1 cellular context compared by ENCODE assay signal in genomic region chr21:44338971-44339910, GRCh38.
TF ChIP-seq lines count a peak whose summit lies in the region.

Gene CFAP410, minus strand, starts transcription at chr21:44339390. Its CDS starts 196 bp downstream, at chr21:44339194.

TF ChIP-seq in HepG2, 621 proteins besides CTCF, POLR2A, EP300 and RAD21 (continued from another document and continues in another):
- TF ChIP-seq, protein P1, sequence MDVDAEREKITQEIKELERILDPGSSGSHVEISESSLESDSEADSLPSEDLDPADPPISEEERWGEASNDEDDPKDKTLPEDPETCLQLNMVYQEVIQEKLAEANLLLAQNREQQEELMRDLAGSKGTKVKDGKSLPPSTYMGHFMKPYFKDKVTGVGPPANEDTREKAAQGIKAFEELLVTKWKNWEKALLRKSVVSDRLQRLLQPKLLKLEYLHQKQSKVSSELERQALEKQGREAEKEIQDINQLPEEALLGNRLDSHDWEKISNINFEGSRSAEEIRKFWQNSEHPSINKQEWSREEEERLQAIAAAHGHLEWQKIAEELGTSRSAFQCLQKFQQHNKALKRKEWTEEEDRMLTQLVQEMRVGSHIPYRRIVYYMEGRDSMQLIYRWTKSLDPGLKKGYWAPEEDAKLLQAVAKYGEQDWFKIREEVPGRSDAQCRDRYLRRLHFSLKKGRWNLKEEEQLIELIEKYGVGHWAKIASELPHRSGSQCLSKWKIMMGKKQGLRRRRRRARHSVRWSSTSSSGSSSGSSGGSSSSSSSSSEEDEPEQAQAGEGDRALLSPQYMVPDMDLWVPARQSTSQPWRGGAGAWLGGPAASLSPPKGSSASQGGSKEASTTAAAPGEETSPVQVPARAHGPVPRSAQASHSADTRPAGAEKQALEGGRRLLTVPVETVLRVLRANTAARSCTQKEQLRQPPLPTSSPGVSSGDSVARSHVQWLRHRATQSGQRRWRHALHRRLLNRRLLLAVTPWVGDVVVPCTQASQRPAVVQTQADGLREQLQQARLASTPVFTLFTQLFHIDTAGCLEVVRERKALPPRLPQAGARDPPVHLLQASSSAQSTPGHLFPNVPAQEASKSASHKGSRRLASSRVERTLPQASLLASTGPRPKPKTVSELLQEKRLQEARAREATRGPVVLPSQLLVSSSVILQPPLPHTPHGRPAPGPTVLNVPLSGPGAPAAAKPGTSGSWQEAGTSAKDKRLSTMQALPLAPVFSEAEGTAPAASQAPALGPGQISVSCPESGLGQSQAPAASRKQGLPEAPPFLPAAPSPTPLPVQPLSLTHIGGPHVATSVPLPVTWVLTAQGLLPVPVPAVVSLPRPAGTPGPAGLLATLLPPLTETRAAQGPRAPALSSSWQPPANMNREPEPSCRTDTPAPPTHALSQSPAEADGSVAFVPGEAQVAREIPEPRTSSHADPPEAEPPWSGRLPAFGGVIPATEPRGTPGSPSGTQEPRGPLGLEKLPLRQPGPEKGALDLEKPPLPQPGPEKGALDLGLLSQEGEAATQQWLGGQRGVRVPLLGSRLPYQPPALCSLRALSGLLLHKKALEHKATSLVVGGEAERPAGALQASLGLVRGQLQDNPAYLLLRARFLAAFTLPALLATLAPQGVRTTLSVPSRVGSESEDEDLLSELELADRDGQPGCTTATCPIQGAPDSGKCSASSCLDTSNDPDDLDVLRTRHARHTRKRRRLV (CRISPR knock-in tag; IDR thresholded peaks at IDR 0.05): 0 out of 2 replicates have a peak, but pooled peaks have one; percentile 58
- TF ChIP-seq EHMT2 (IDR thresholded peaks at IDR 0.05; ENCODE audit: borderline replicate concordance, low read depth, low read length) (no peak), KLF16 (CRISPR knock-in tag; IDR thresholded peaks at IDR 0.05) (peak in 1 of 2 experiments; percentile 84; a peak in 2 of 4 replicates), TBL1XR1 (IDR thresholded peaks at IDR 0.05; ENCODE audit: borderline replicate concordance, low read length, partially characterized antibody) (no peak), ELF3 (CRISPR knock-in tag; IDR thresholded peaks at IDR 0.05) (peak; percentile 64), ZNF619 (CRISPR knock-in tag; IDR thresholded peaks at IDR 0.05) (no peak), CERS6 (CRISPR knock-in tag; IDR thresholded peaks at IDR 0.05) (no peak), SRSF4 (IDR thresholded peaks at IDR 0.05; ENCODE audit: low read depth, low read length, poor library complexity, severe bottlenecking) (peak; percentile 35), TEAD3 (CRISPR knock-in tag; optimal IDR thresholded peaks at IDR 0.05; ENCODE audit: borderline replicate concordance) (peak; percentile 52), ZNF597 (CRISPR knock-in tag; IDR thresholded peaks at IDR 0.05) (no peak), ZHX1 (CRISPR knock-in tag; IDR thresholded peaks at IDR 0.05; ENCODE audit: low read depth) (peak; percentile 43; the same call in 1 of the 2 replicates), ZNF264 (CRISPR knock-in tag; IDR thresholded peaks at IDR 0.05) (0 out of 2 replicates have a peak, but pooled peaks have one; percentile 49), ZUFSP (CRISPR knock-in tag; IDR thresholded peaks at IDR 0.05; ENCODE audit: borderline replicate concordance) (no peak; the same call in 1 of the 2 replicates), ZNF644 (CRISPR knock-in tag; IDR thresholded peaks at IDR 0.05; ENCODE audit: low read depth) (no peak), ZNF788 (CRISPR knock-in tag; IDR thresholded peaks at IDR 0.05; ENCODE audit: borderline replicate concordance) (peak; percentile 89), ZNF441 (CRISPR knock-in tag; IDR thresholded peaks at IDR 0.05; ENCODE audit: borderline replicate concordance) (peak; percentile 62), ZBTB1 (CRISPR knock-in tag; IDR thresholded peaks at IDR 0.05; ENCODE audit: borderline replicate concordance) (no peak), ATF4 (CRISPR knock-in tag; IDR thresholded peaks at IDR 0.05) (0 out of 4 replicates have a peak, but pooled peaks of 1 of the 2 experiments have one; percentile 31), ZBTB3 (CRISPR knock-in tag; IDR thresholded peaks at IDR 0.05; ENCODE audit: borderline replicate concordance, low read depth) (no peak), ZNF10 (CRISPR knock-in tag; IDR thresholded peaks at IDR 0.05; ENCODE audit: borderline replicate concordance, low read depth) (no peak), SMAD9 (CRISPR knock-in tag; IDR thresholded peaks at IDR 0.05) (no peak), CC2D1A (CRISPR knock-in tag; IDR thresholded peaks at IDR 0.05) (no peak), THAP8 (CRISPR knock-in tag; IDR thresholded peaks at IDR 0.05; ENCODE audit: borderline replicate concordance) (no peak), HNRNPK (IDR thresholded peaks at IDR 0.05; ENCODE audit: low read depth, low read length, poor library complexity, severe bottlenecking) (peak; percentile 61), ARID2 (CRISPR knock-in tag; IDR thresholded peaks at IDR 0.05; ENCODE audit: borderline replicate concordance) (no peak), SAFB2 (CRISPR knock-in tag; IDR thresholded peaks at IDR 0.05; ENCODE audit: borderline replicate concordance, low read depth) (peak; percentile 74; the same call in 1 of the 2 replicates), ZNF75D (CRISPR knock-in tag; IDR thresholded peaks at IDR 0.05; ENCODE audit: borderline replicate concordance) (no peak)
- TF ChIP-seq, protein P2, sequence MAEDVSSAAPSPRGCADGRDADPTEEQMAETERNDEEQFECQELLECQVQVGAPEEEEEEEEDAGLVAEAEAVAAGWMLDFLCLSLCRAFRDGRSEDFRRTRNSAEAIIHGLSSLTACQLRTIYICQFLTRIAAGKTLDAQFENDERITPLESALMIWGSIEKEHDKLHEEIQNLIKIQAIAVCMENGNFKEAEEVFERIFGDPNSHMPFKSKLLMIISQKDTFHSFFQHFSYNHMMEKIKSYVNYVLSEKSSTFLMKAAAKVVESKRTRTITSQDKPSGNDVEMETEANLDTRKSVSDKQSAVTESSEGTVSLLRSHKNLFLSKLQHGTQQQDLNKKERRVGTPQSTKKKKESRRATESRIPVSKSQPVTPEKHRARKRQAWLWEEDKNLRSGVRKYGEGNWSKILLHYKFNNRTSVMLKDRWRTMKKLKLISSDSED (CRISPR knock-in tag; IDR thresholded peaks at IDR 0.05): no peak
- TF ChIP-seq, protein P3, sequence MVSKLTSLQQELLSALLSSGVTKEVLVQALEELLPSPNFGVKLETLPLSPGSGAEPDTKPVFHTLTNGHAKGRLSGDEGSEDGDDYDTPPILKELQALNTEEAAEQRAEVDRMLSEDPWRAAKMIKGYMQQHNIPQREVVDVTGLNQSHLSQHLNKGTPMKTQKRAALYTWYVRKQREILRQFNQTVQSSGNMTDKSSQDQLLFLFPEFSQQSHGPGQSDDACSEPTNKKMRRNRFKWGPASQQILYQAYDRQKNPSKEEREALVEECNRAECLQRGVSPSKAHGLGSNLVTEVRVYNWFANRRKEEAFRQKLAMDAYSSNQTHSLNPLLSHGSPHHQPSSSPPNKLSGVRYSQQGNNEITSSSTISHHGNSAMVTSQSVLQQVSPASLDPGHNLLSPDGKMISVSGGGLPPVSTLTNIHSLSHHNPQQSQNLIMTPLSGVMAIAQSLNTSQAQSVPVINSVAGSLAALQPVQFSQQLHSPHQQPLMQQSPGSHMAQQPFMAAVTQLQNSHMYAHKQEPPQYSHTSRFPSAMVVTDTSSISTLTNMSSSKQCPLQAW (CRISPR knock-in tag; IDR thresholded peaks at IDR 0.05): peak; percentile 78
- TF ChIP-seq, protein P4, sequence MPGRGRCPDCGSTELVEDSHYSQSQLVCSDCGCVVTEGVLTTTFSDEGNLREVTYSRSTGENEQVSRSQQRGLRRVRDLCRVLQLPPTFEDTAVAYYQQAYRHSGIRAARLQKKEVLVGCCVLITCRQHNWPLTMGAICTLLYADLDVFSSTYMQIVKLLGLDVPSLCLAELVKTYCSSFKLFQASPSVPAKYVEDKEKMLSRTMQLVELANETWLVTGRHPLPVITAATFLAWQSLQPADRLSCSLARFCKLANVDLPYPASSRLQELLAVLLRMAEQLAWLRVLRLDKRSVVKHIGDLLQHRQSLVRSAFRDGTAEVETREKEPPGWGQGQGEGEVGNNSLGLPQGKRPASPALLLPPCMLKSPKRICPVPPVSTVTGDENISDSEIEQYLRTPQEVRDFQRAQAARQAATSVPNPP (CRISPR knock-in tag; IDR thresholded peaks at IDR 0.05): no peak
- TF ChIP-seq, protein P5, sequence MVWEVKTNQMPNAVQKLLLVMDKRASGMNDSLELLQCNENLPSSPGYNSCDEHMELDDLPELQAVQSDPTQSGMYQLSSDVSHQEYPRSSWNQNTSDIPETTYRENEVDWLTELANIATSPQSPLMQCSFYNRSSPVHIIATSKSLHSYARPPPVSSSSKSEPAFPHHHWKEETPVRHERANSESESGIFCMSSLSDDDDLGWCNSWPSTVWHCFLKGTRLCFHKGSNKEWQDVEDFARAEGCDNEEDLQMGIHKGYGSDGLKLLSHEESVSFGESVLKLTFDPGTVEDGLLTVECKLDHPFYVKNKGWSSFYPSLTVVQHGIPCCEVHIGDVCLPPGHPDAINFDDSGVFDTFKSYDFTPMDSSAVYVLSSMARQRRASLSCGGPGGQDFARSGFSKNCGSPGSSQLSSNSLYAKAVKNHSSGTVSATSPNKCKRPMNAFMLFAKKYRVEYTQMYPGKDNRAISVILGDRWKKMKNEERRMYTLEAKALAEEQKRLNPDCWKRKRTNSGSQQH (CRISPR knock-in tag; IDR thresholded peaks at IDR 0.05; ENCODE audit: low read depth): peak; percentile 54; the same call in 1 of the 2 replicates
- TF ChIP-seq, protein P6, sequence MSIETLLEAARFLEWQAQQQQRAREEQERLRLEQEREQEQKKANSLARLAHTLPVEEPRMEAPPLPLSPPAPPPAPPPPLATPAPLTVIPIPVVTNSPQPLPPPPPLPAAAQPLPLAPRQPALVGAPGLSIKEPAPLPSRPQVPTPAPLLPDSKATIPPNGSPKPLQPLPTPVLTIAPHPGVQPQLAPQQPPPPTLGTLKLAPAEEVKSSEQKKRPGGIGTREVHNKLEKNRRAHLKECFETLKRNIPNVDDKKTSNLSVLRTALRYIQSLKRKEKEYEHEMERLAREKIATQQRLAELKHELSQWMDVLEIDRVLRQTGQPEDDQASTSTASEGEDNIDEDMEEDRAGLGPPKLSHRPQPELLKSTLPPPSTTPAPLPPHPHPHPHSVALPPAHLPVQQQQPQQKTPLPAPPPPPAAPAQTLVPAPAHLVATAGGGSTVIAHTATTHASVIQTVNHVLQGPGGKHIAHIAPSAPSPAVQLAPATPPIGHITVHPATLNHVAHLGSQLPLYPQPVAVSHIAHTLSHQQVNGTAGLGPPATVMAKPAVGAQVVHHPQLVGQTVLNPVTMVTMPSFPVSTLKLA (IDR thresholded peaks at IDR 0.05): peak; percentile 51
- TF ChIP-seq, protein P7, sequence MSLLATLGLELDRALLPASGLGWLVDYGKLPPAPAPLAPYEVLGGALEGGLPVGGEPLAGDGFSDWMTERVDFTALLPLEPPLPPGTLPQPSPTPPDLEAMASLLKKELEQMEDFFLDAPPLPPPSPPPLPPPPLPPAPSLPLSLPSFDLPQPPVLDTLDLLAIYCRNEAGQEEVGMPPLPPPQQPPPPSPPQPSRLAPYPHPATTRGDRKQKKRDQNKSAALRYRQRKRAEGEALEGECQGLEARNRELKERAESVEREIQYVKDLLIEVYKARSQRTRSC (CRISPR knock-in tag; IDR thresholded peaks at IDR 0.05; ENCODE audit: low read depth): no peak
